ENCODE assay signal across 1 cellular context in the genomic region with DNA sequence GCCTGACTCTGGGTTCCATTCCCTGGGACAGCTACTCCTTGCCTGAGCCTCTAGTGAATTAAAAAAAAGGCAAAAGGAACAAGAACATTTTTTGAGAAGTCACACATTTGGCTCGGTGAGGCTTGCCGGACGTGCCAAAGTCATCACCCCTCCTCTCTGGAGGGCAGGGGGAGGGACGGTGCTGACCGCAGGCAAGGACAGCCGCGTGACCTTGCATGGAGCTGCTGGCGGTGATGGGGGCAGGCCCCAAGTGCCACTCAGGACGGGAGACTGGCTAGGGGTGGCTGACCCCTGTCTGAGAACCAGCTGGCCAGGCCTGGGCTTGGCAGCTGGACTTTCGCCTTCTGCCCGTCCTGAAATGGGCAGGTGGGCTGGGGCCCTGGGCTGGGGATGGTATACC.
A peak's percentile ranks its signal among the peaks of the same experiment; 100 is the strongest.
TF ChIP-seq lines count a peak whose summit lies in the region.

No MANE protein-coding gene starts in this region.

TF ChIP-seq in K562, 482 proteins besides CTCF, POLR2A, EP300 and RAD21:
- TF ChIP-seq ZNF436 (CRISPR knock-in tag; IDR thresholded peaks at IDR 0.05) (no peak), ZNF586 (CRISPR knock-in tag; conservative IDR thresholded peaks at IDR 0.05) (no peak), CLOCK (CRISPR knock-in tag; IDR thresholded peaks at IDR 0.05; ENCODE audit: borderline replicate concordance) (no peak), MYNN (IDR thresholded peaks at IDR 0.05) (0 out of 2 replicates have a peak, but pooled peaks have one; percentile 14), MYNN (CRISPR knock-in tag; IDR thresholded peaks at IDR 0.05) (no peak), ZNF212 (CRISPR knock-in tag; IDR thresholded peaks at IDR 0.05) (no peak), POLR2G (IDR thresholded peaks at IDR 0.05; ENCODE audit: low read depth, low read length) (peak; percentile 59), MTA1 (IDR thresholded peaks at IDR 0.05; ENCODE audit: borderline replicate concordance) (no peak), MTA2 (IDR thresholded peaks at IDR 0.05; ENCODE audit: low read depth) (no peak)
